ENCODE assay signal across 28 cellular contexts in genomic region chr6:100768816-100769351, GRCh38.
"Had no signal": no experiment of that assay in that cellular context is flagged by ENCODE, and none has a peak within 500 bp of the region (broad histone marks: within the 10 kb centered on the region; RNA-seq: fewer than 3 reads in every experiment).

No MANE protein-coding gene starts in this region.

- FAIRE-seq: colon had no signal

- ATAC-seq: body of pancreas; foreskin keratinocyte; heart right ventricle; naive thymus-derived CD8-positive, alpha-beta T cell; stimulated activated naive CD8-positive, alpha-beta T cell treated with anti-CD3 and anti-CD28 coated beads, Interleukin-15, Interleukin-2, amounts not matched to agents 100 U/mL and 50 U/mL, for 24 hours; T-helper 17 cell had no signal

- H3K79me2 ChIP-seq: parathyroid adenoma had no signal

- H3K9me3 ChIP-seq: adrenal gland, esophagus muscularis mucosa, testis, transverse colon had no signal

- DNase-seq: activated CD4-positive, alpha-beta T cell treated with anti-CD3 and anti-CD28 coated beads, Interleukin-2, amount 50 U/mL, for 4 hours; activated CD8-positive, alpha-beta memory T cell treated with anti-CD3 and anti-CD28 coated beads for 24 hours; activated effector memory CD4-positive, alpha-beta T cell treated with anti-CD3 and anti-CD28 coated beads, Interleukin-2, amount 50 U/mL, for 16 hours; activated naive CD4-positive, alpha-beta T cell treated with anti-CD3 and anti-CD28 coated beads for 36 hours; activated naive CD8-positive, alpha-beta T cell treated with anti-CD3 and anti-CD28 coated beads for 36 hours; activated T-cell treated with anti-CD3 and anti-CD28 coated beads, Interleukin-2, amount 50 U/mL, for 1 hour; adrenal gland; aorta; body of pancreas; dermis blood vessel endothelial cell; effector CD4-positive, alpha-beta T cell; foreskin keratinocyte; heart right ventricle; midbrain; naive thymus-derived CD8-positive, alpha-beta T cell; nucleus accumbens; stimulated activated CD4-positive, alpha-beta T cell treated with anti-CD3 and anti-CD28 coated beads, Interleukin-15, amount 100 ng/mL, for 24 hours; stimulated activated CD4-positive, alpha-beta T cell treated with anti-CD3 and anti-CD28 coated beads, Interleukin-2, amount 100 ng/mL, for 24 hours; stimulated activated naive CD8-positive, alpha-beta T cell treated with anti-CD3 and anti-CD28 coated beads, Interleukin-15, Interleukin-2, amounts not matched to agents 100 U/mL and 50 U/mL, for 24 hours; T-helper 17 cell; testis; transverse colon had no signal

- H2AFZ ChIP-seq: parathyroid adenoma had no signal

- H3K27ac Mint-ChIP-seq: activated naive CD4-positive, alpha-beta T cell treated with anti-CD3 and anti-CD28 coated beads for 36 hours; activated naive CD8-positive, alpha-beta T cell treated with anti-CD3 and anti-CD28 coated beads for 36 hours; activated T-helper 1 cell treated with anti-CD3 and anti-CD28 coated beads, Interleukin-12 subunit alpha, Interleukin-12 subunit beta, Interleukin-2, Interleukin-4 antibody, amounts not matched to agents 30 ng/mL and 10 ng/mL and 1 ng/mL, durations not matched to agents 14 hours and 24 hours and 36 hours; naive thymus-derived CD8-positive, alpha-beta T cell; T-helper 17 cell had no signal

- H3K27ac ChIP-seq: adrenal gland, body of pancreas, esophagus muscularis mucosa, foreskin keratinocyte, heart right ventricle, parathyroid adenoma, right atrium auricular region, testis, transverse colon had no signal

- H3K36me3 ChIP-seq: adrenal gland had no signal

- H3K27me3 Mint-ChIP-seq: activated naive CD8-positive, alpha-beta T cell treated with anti-CD3 and anti-CD28 coated beads for 36 hours; naive thymus-derived CD8-positive, alpha-beta T cell; T-helper 17 cell had no signal

- H3K4me1 ChIP-seq: adrenal gland, body of pancreas, esophagus muscularis mucosa, foreskin keratinocyte, heart right ventricle, parathyroid adenoma, right atrium auricular region, testis, transverse colon had no signal

- H3K27me3 ChIP-seq: adrenal gland, body of pancreas, esophagus muscularis mucosa, foreskin keratinocyte, heart right ventricle, right atrium auricular region, testis, transverse colon had no signal

- H3K4me1 Mint-ChIP-seq: naive thymus-derived CD8-positive, alpha-beta T cell; neural crest cell had no signal

- H3K9ac ChIP-seq: parathyroid adenoma had no signal

- H3K4me3 Mint-ChIP-seq: activated naive CD4-positive, alpha-beta T cell treated with anti-CD3 and anti-CD28 coated beads for 36 hours; activated naive CD8-positive, alpha-beta T cell treated with anti-CD3 and anti-CD28 coated beads for 36 hours; activated T-helper 1 cell treated with anti-CD3 and anti-CD28 coated beads, Interleukin-12 subunit alpha, Interleukin-12 subunit beta, Interleukin-2, Interleukin-4 antibody, amounts not matched to agents 30 ng/mL and 10 ng/mL and 1 ng/mL, durations not matched to agents 14 hours and 24 hours and 36 hours; naive thymus-derived CD8-positive, alpha-beta T cell; neural crest cell; T-helper 17 cell had no signal

- H3K4me3 ChIP-seq: adrenal gland, body of pancreas, esophagus muscularis mucosa, heart right ventricle, right atrium auricular region, testis, transverse colon had no signal
